2 cellular contexts compared by ENCODE assay signal in the genomic region with DNA sequence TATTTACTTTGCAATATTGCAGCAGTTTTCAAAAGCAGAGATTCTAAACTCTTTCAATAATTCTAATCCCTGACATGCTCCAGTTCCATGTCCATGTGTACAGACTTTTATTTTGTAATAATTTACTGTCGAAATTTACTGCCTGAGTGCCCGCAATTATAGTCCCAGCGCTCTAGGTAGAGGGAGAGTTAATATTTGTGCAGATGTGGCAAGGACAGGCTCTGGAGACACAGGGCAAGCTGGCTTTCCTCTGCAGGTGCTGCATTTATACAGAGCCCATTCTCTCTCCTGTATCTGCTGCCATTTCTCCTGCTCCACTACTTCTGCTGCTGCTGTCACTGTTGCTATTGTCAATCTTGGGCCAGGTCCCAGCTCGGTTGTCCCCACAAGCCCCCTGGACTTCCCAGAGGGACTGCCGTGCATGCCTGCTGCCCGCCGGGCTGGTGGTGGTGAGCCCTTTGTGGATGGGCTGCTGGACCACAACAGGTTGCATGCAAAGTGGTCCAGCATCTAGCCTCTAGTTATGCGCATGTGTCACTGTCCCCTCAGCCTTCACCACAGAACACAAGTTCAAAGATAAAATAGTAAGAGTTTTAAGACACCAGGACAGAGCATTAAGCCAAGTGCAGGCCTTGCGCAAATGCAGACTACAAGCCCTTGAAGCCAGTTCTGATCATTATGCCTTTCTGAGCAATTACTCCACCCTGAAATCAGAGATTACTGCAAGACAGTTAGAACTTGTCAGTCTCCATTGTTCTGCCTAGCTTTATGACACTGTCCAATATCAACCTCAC.
A peak's percentile ranks its signal among the peaks of the same experiment; 100 is the strongest.
TF ChIP-seq lines count a peak whose summit lies in the region.

No MANE protein-coding gene starts in this region.

TF ChIP-seq in HEK293, 187 proteins besides CTCF, POLR2A, EP300 and RAD21:
- TF ChIP-seq, protein P1, sequence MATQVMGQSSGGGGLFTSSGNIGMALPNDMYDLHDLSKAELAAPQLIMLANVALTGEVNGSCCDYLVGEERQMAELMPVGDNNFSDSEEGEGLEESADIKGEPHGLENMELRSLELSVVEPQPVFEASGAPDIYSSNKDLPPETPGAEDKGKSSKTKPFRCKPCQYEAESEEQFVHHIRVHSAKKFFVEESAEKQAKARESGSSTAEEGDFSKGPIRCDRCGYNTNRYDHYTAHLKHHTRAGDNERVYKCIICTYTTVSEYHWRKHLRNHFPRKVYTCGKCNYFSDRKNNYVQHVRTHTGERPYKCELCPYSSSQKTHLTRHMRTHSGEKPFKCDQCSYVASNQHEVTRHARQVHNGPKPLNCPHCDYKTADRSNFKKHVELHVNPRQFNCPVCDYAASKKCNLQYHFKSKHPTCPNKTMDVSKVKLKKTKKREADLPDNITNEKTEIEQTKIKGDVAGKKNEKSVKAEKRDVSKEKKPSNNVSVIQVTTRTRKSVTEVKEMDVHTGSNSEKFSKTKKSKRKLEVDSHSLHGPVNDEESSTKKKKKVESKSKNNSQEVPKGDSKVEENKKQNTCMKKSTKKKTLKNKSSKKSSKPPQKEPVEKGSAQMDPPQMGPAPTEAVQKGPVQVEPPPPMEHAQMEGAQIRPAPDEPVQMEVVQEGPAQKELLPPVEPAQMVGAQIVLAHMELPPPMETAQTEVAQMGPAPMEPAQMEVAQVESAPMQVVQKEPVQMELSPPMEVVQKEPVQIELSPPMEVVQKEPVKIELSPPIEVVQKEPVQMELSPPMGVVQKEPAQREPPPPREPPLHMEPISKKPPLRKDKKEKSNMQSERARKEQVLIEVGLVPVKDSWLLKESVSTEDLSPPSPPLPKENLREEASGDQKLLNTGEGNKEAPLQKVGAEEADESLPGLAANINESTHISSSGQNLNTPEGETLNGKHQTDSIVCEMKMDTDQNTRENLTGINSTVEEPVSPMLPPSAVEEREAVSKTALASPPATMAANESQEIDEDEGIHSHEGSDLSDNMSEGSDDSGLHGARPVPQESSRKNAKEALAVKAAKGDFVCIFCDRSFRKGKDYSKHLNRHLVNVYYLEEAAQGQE (tag by site-specific recombination; IDR thresholded peaks at IDR 0.05), result 0 out of 2 replicates have a peak, but pooled peaks have one; percentile 16
- TF ChIP-seq SCRT1 (tag by site-specific recombination; IDR thresholded peaks at IDR 0.05; ENCODE audit: borderline replicate concordance), result 0 out of 2 replicates have a peak, but pooled peaks have one; percentile 30
- TF ChIP-seq SCRT2 (tag by site-specific recombination; IDR thresholded peaks at IDR 0.05), result peak; percentile 63; the same call in 1 of the 2 replicates
- TF ChIP-seq MYNN (tag by site-specific recombination; IDR thresholded peaks at IDR 0.05; ENCODE audit: borderline replicate concordance), result peak; percentile 47; the same call in 1 of the 2 replicates
- TF ChIP-seq ZNF585B (tag by site-specific recombination; IDR thresholded peaks at IDR 0.05), result no peak
- TF ChIP-seq, protein P2, sequence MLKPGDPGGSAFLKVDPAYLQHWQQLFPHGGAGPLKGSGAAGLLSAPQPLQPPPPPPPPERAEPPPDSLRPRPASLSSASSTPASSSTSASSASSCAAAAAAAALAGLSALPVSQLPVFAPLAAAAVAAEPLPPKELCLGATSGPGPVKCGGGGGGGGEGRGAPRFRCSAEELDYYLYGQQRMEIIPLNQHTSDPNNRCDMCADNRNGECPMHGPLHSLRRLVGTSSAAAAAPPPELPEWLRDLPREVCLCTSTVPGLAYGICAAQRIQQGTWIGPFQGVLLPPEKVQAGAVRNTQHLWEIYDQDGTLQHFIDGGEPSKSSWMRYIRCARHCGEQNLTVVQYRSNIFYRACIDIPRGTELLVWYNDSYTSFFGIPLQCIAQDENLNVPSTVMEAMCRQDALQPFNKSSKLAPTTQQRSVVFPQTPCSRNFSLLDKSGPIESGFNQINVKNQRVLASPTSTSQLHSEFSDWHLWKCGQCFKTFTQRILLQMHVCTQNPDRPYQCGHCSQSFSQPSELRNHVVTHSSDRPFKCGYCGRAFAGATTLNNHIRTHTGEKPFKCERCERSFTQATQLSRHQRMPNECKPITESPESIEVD (tag by site-specific recombination; IDR thresholded peaks at IDR 0.05), result 0 out of 2 replicates have a peak, but pooled peaks have one; percentile 16
- no peak for TF ChIP-seq MZF1 (tag by site-specific recombination; IDR thresholded peaks at IDR 0.05; ENCODE audit: borderline replicate concordance)

TF ChIP-seq in HepG2, 621 proteins besides CTCF, POLR2A, EP300 and RAD21 (continued from another document):
- TF ChIP-seq, protein P3, sequence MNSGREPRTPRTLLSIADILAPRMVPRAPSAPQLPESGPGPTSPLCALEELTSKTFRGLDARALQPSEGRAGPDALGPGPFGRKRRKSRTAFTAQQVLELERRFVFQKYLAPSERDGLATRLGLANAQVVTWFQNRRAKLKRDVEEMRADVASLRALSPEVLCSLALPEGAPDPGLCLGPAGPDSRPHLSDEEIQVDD (CRISPR knock-in tag; IDR thresholded peaks at IDR 0.05; ENCODE audit: borderline replicate concordance), result no peak
- TF ChIP-seq ZNF547 (CRISPR knock-in tag; IDR thresholded peaks at IDR 0.05) (no peak), IKZF1 (IDR thresholded peaks at IDR 0.05) (no peak), RCOR2 (CRISPR knock-in tag; IDR thresholded peaks at IDR 0.05) (no peak), ZNF75D (CRISPR knock-in tag; IDR thresholded peaks at IDR 0.05; ENCODE audit: borderline replicate concordance) (no peak)
